ENCODE assay signal across 19 cellular contexts in the genomic region with DNA sequence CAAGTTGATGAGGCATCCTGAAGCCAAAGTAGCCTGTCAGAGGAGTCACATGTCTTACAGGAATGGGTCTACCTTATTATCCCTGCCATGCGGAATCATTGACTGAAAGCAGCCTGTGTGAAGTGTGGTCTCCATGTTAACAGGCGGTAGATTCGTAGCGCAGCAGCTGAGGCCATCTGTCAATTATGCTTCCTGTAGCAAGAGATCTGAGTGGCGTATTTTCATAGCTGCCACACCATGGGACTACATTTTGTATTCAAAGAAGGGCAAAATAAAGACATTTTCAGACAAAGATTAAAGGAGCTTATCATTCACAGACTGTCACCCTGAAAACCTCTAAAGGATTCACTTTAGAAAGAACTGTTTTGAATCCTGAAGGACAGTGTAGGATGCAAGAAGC. TPM values are rescaled to one million over a fixed set of nuclear protein-coding genes. Genes with fewer than 3 reads are reported as not detected.
DNase-seq lines count a peak whose midpoint lies in the region; ATAC-seq, FAIRE-seq and TF ChIP-seq lines count a peak whose summit lies in the region.
"Had no signal": no experiment of that assay in that cellular context is flagged by ENCODE, and none has a peak within 500 bp of the region (broad histone marks: within the 10 kb centered on the region; RNA-seq: fewer than 3 reads in every experiment).

No MANE protein-coding gene starts in this region.

- H3K36me3 Mint-ChIP-seq in GM23338 (ENCODE audit: low read depth) = no peaks in the 10 kb centered on the region
- no peaks in the 10 kb centered on the region for H3K36me3 Mint-ChIP-seq in stimulated activated effector memory CD8-positive, alpha-beta T cell treated with anti-CD3 and anti-CD28 coated beads, Interleukin-12 subunit alpha, Interleukin-12 subunit beta, amount 100 ng/mL, for 72 hours
- no peaks in the 10 kb centered on the region for H3K36me3 Mint-ChIP-seq in activated CD4-positive, alpha-beta T cell treated with anti-CD3 and anti-CD28 coated beads, Interleukin-2, amount 10 ng/mL, durations not matched to agents 24 days and 14 days (ENCODE audit: low read depth)
- H3K36me3 Mint-ChIP-seq: CD8-positive, alpha-beta memory T cell had no signal

- FAIRE-seq in H1 (lab: Jason Lieb, UNC) = no peak

- DNase-seq in DMS 273 (lab: John Stamatoyannopoulos, UW; ENCODE audit: unreplicated experiment) = peak; percentile 77
- no peak for DNase-seq in GM23338 (ENCODE audit: low spot score)
- peak; percentile 37 for DNase-seq in NCI-H2227 treated with DMSO at 0.1 percent for 48 hours (lab: John Stamatoyannopoulos, UW)
- DNase-seq in H1 (ENCODE audit: low read depth in 1 of 2, low spot score in 2 of 2) = no peak
- DNase-seq in cardiac septum (ENCODE audit: low spot score) = no peak
- DNase-seq in stimulated activated effector memory CD8-positive, alpha-beta T cell treated with anti-CD3 and anti-CD28 coated beads, Interleukin-12 subunit alpha, Interleukin-12 subunit beta, amount 100 ng/mL, for 72 hours (ENCODE audit: low spot score in 2 of 2) = no peak
- DNase-seq in activated CD4-positive, alpha-beta T cell treated with anti-CD3 and anti-CD28 coated beads, Interleukin-2, amount 10 ng/mL, durations not matched to agents 24 days and 14 days = no peak
- DNase-seq: C1 segment of cervical spinal cord; CD8-positive, alpha-beta memory T cell; DMS79 treated with DMSO at 0.1 percent for 48 hours; H9; MM.1S; NCI-H1105; NCI-H1930; NCI-H526; Peyer's patch; SW 1271; T-helper 2 cell had no signal

- no peak overlapping the region for H2AK5ac ChIP-seq in H1 (ENCODE audit: low read depth, low read length)

- intact Hi-C loops in cardiac septum (cut with DNase I) = no loop called here
- intact Hi-C loops in activated CD4-positive, alpha-beta T cell treated with anti-CD3 and anti-CD28 coated beads, Interleukin-2, amount 10 ng/mL, durations not matched to agents 24 days and 14 days (cut with micrococcal nuclease) = no loop called here

- no peaks in the 10 kb centered on the region for H3K27me3 ChIP-seq in GM23338 (ENCODE audit: insufficient read depth)
- H3K27me3 ChIP-seq in H1 (replicated peaks in 1 of 4; ENCODE audit: control insufficient read depth in 3 of 4, extremely low read depth in 1 of 4, insufficient read depth in 3 of 4, low read length in 3 of 4) = no peaks in the 10 kb centered on the region
- H3K27me3 ChIP-seq: Peyer's patch had no signal

- ATAC-seq in GM23338 = no peak
- no peak for ATAC-seq in GM19035 (IDR thresholded peaks at IDR 0.05; ENCODE audit: unreplicated experiment)
- ATAC-seq in stimulated activated effector memory CD8-positive, alpha-beta T cell treated with anti-CD3 and anti-CD28 coated beads, Interleukin-12 subunit alpha, Interleukin-12 subunit beta, amount 100 ng/mL, for 72 hours = no peak

- H3K27ac ChIP-seq in GM23338 (ENCODE audit: low read depth) (no peak overlapping the region), H1 (ENCODE audit: low read depth, low read length) (no peak overlapping the region)
- H3K27ac ChIP-seq: Peyer's patch had no signal

- no peak overlapping the region for H2BK15ac ChIP-seq in H1 (ENCODE audit: low read length)

- CTCF ChIA-PET in H1 (lab: Charles Lee; ENCODE audit: partially characterized antibody) = no interaction called here

- no peaks in the 10 kb centered on the region; the same call in 2 of the 3 replicates for H3K9me3 Mint-ChIP-seq in GM23338
- peaks cover 3% of the 10 kb centered on the region for H3K9me3 Mint-ChIP-seq in stimulated activated effector memory CD8-positive, alpha-beta T cell treated with anti-CD3 and anti-CD28 coated beads, Interleukin-12 subunit alpha, Interleukin-12 subunit beta, amount 100 ng/mL, for 72 hours
- H3K9me3 Mint-ChIP-seq in activated CD4-positive, alpha-beta T cell treated with anti-CD3 and anti-CD28 coated beads, Interleukin-2, amount 10 ng/mL, durations not matched to agents 24 days and 14 days = no peaks in the 10 kb centered on the region
- H3K9me3 Mint-ChIP-seq: CD8-positive, alpha-beta memory T cell had no signal

- no peak for TF ChIP-seq CTCF in GM23338 (conservative IDR thresholded peaks at IDR 0.05; ENCODE audit: low read depth in 2 of 2)
- no peak for TF ChIP-seq CTCF in H1 (IDR thresholded peaks at IDR 0.05; ENCODE audit: control extremely low read depth in 1 of 3, insufficient read depth in 1 of 3, low read depth in 1 of 3, low read length in 3 of 3)

- POLR2A ChIA-PET in H1 (lab: Charles Lee; ENCODE audit: partially characterized antibody) = no interaction called here

- H3K9me2 ChIP-seq in GM23338 (ENCODE audit: insufficient read depth) = no peaks in the 10 kb centered on the region

- no peak overlapping the region for H2BK5ac ChIP-seq in H1 (ENCODE audit: low read depth, low read length)

- no peak overlapping the region for H2BK20ac ChIP-seq in H1 (ENCODE audit: low read length)

- H2BK12ac ChIP-seq in H1 (ENCODE audit: low read depth, low read length) = no peak overlapping the region

- H3K23ac ChIP-seq in H1 (ENCODE audit: insufficient read length) = no peak overlapping the region

- H3K9me3 ChIP-seq in H1 (ENCODE audit: insufficient read depth in 2 of 2, low read depth in 1 of 2, low read length in 1 of 2) = no peaks in the 10 kb centered on the region
- H3K9me3 ChIP-seq: Peyer's patch had no signal

- no peak overlapping the region for H4K91ac ChIP-seq in H1 (replicated peaks; ENCODE audit: insufficient read length, low read length)

- no peaks in the 10 kb centered on the region for H3F3A ChIP-seq in GM23338 (replicated peaks; ENCODE audit: low read depth)

- H4K8ac ChIP-seq in H1 (ENCODE audit: extremely low read depth, insufficient read depth, low read length) = no peak overlapping the region

- no peak overlapping the region for H3K4me2 ChIP-seq in GM23338
- no peak overlapping the region for H3K4me2 ChIP-seq in H1 (ENCODE audit: insufficient read depth in 1 of 2, low read depth in 2 of 2, low read length in 2 of 2)

- H2AFZ ChIP-seq in GM23338 (peak overlapping the region; percentile 56; the same call in 1 of the 2 replicates), H1 (ENCODE audit: low read length) (peak overlapping the region; percentile 70; the same call in 1 of the 2 replicates)

- TF ChIP-seq RAD21 in H1 (IDR thresholded peaks at IDR 0.05 in 1 of 2, conservative IDR thresholded peaks at IDR 0.05 in 1 of 2; ENCODE audit: low read depth in 2 of 2, low read length in 2 of 2) = no peak

- H4K20me1 ChIP-seq in GM23338 (replicated peaks; ENCODE audit: insufficient read depth) (no peaks in the 10 kb centered on the region), H1 (replicated peaks in 1 of 2; ENCODE audit: control insufficient read depth in 1 of 2, insufficient read depth in 2 of 2, low read length in 2 of 2) (no peaks in the 10 kb centered on the region)

- no peaks in the 10 kb centered on the region for H3K79me2 ChIP-seq in GM23338 (replicated peaks; ENCODE audit: insufficient read depth)
- H3K79me2 ChIP-seq in H1 (ENCODE audit: control insufficient read depth in 1 of 2, insufficient read depth in 2 of 2, low read length in 2 of 2) = no peaks in the 10 kb centered on the region

- no peak overlapping the region for H3K4me3 Mint-ChIP-seq in GM23338
- H3K4me3 Mint-ChIP-seq in stimulated activated effector memory CD8-positive, alpha-beta T cell treated with anti-CD3 and anti-CD28 coated beads, Interleukin-12 subunit alpha, Interleukin-12 subunit beta, amount 100 ng/mL, for 72 hours = no peak overlapping the region
- H3K4me3 Mint-ChIP-seq in activated CD4-positive, alpha-beta T cell treated with anti-CD3 and anti-CD28 coated beads, Interleukin-2, amount 10 ng/mL, durations not matched to agents 24 days and 14 days = no peak overlapping the region
- H3K4me3 Mint-ChIP-seq: CD8-positive, alpha-beta memory T cell; H9 had no signal

- H3K9ac ChIP-seq in H1 (replicated peaks in 1 of 4; ENCODE audit: extremely low read depth in 1 of 4, low read depth in 3 of 4, low read length in 3 of 4) = no peak overlapping the region

- H3K79me1 ChIP-seq in H1 (ENCODE audit: low read depth, low read length) = no peaks in the 10 kb centered on the region

- H3K18ac ChIP-seq in H1 (ENCODE audit: extremely low read depth, low read length) = no peak overlapping the region

- TF ChIP-seq POLR2A in H1 (IDR thresholded peaks at IDR 0.05; ENCODE audit: control extremely low read depth in 1 of 2, low read depth in 2 of 2, low read length in 2 of 2) = no peak

- H3K23me2 ChIP-seq in H1 (ENCODE audit: low read depth, low read length) = no peaks in the 10 kb centered on the region

- no peaks in the 10 kb centered on the region for H3K4me1 ChIP-seq in GM23338 (ENCODE audit: insufficient read depth)
- no peaks in the 10 kb centered on the region for H3K4me1 ChIP-seq in H1 (replicated peaks in 1 of 4; ENCODE audit: control insufficient read depth in 3 of 4, insufficient read depth in 4 of 4, low read length in 3 of 4)
- H3K4me1 ChIP-seq: Peyer's patch had no signal

- no peaks in the 10 kb centered on the region for H3K27me3 Mint-ChIP-seq in GM23338 (ENCODE audit: insufficient read depth, low read depth, poor library complexity)
- H3K27me3 Mint-ChIP-seq in activated CD4-positive, alpha-beta T cell treated with anti-CD3 and anti-CD28 coated beads, Interleukin-2, amount 10 ng/mL, durations not matched to agents 24 days and 14 days = no peaks in the 10 kb centered on the region

- H3K4ac ChIP-seq in H1 (replicated peaks; ENCODE audit: insufficient read length, low read depth, low read length) = no peak overlapping the region

- no peak overlapping the region for H2BK120ac ChIP-seq in H1 (replicated peaks; ENCODE audit: low read depth, low read length)

- H3K36me3 ChIP-seq in GM23338 (ENCODE audit: insufficient read depth) (no peaks in the 10 kb centered on the region), H1 (ENCODE audit: control insufficient read depth in 2 of 4, insufficient read depth in 4 of 4, low read length in 3 of 4) (no peaks in the 10 kb centered on the region)
- H3K36me3 ChIP-seq: Peyer's patch had no signal

- H3K14ac ChIP-seq in H1 (ENCODE audit: insufficient read length) = no peak overlapping the region

- TF ChIP-seq EP300 in H1 (IDR thresholded peaks at IDR 0.05; ENCODE audit: borderline replicate concordance in 1 of 2, low read depth in 2 of 2, low read length in 2 of 2) = no peak

- no peak overlapping the region for H3K56ac ChIP-seq in H1 (replicated peaks; ENCODE audit: insufficient read length, low read depth, low read length)

- H3K4me1 Mint-ChIP-seq in GM23338 = no peaks in the 10 kb centered on the region
- no peaks in the 10 kb centered on the region for H3K4me1 Mint-ChIP-seq in stimulated activated effector memory CD8-positive, alpha-beta T cell treated with anti-CD3 and anti-CD28 coated beads, Interleukin-12 subunit alpha, Interleukin-12 subunit beta, amount 100 ng/mL, for 72 hours
- H3K4me1 Mint-ChIP-seq in activated CD4-positive, alpha-beta T cell treated with anti-CD3 and anti-CD28 coated beads, Interleukin-2, amount 10 ng/mL, durations not matched to agents 24 days and 14 days = peaks cover 12% of the 10 kb centered on the region

- no peak overlapping the region for H4K5ac ChIP-seq in H1 (ENCODE audit: insufficient read length, low read depth, low read length)

- H3K27ac Mint-ChIP-seq in GM23338 = no peak overlapping the region
- no peak overlapping the region for H3K27ac Mint-ChIP-seq in stimulated activated effector memory CD8-positive, alpha-beta T cell treated with anti-CD3 and anti-CD28 coated beads, Interleukin-12 subunit alpha, Interleukin-12 subunit beta, amount 100 ng/mL, for 72 hours
- H3K27ac Mint-ChIP-seq in activated CD4-positive, alpha-beta T cell treated with anti-CD3 and anti-CD28 coated beads, Interleukin-2, amount 10 ng/mL, durations not matched to agents 24 days and 14 days = no peak overlapping the region
- H3K27ac Mint-ChIP-seq: CD8-positive, alpha-beta memory T cell; H9 had no signal

- no peak overlapping the region for H3K4me3 ChIP-seq in GM23338
- H3K4me3 ChIP-seq in H1 (ENCODE audit: extremely low read depth in 1 of 4, insufficient read depth in 2 of 4, low read depth in 3 of 4, low read length in 4 of 4) = no peak overlapping the region
- H3K4me3 ChIP-seq: Peyer's patch had no signal

- 94% methylated on average over 5 of the region's 5 CpGs; no CpG with 5 or more reads in 1 of the 2 experiments for WGBS in H1 (ENCODE audit: extremely low coverage in 1 of 2, insufficient coverage in 1 of 2, insufficient read length in 1 of 2, insufficient replicate concordance in 2 of 2, low coverage in 1 of 2, low lambda C conversion rate in 2 of 2, missing lambda C conversion rate in 1 of 2), 2 experiments

RNA-seq across cellular contexts. Expression of a gene that starts 11.2 kb away (rescaled TPM):
- total RNA-seq in GM23338 (2014; rRNA removed; shearing (Covaris generic)) = 99.3 and 110 TPM in 2 replicates
- 28.9 and 29.8 TPM in 2 replicates for polyA plus RNA-seq in GM23338 (2016; fragmentation: Nextera tagmentation; extraction: Ambion mirVana)
- 117 and 122 TPM in 2 replicates for total RNA-seq in H1 (2021; fragmentation: NEBNext Ultra II Directional; extraction: Animal tissue kit (Norgen Biotek cat#: 25700))
- 73.0 and 79.7 TPM in 2 replicates for polyA plus RNA-seq in H1 (2011; rRNA removed)
- 73.3 TPM for polyA plus RNA-seq in H1 (2011; cell fraction: cytosol; rRNA removed)
- polyA plus RNA-seq in H1 (2011; cell fraction: nucleus; rRNA removed) = 190 TPM
- 62.3 to 102 TPM (median 78.1 TPM) in 4 replicates for polyA plus RNA-seq in H1 (2012, experiment 1 of 2)
- 5.8 TPM for polyA plus RNA-seq in H1 (2012, experiment 2 of 2)
- polyA plus RNA-seq in H1 (2013, experiment 1 of 2) = 51.2 TPM
- polyA plus RNA-seq in H1 (2013, experiment 2 of 2) = 47.1 TPM
- polyA minus RNA-seq in H1 (2011; rRNA and poly(A)+ RNA removed) = 129 and 130 TPM in 2 replicates
- polyA minus RNA-seq in H1 (2011; cell fraction: cytosol; rRNA and poly(A)+ RNA removed) = 104 TPM
- polyA minus RNA-seq in H1 (2011; cell fraction: nucleus; rRNA and poly(A)+ RNA removed) = 247 TPM
- total RNA-seq in cardiac septum = 38.3 TPM
- 43.6 and 48.2 TPM in 2 replicates for total RNA-seq in activated CD4-positive, alpha-beta T cell treated with anti-CD3 and anti-CD28 coated beads, Interleukin-2, amount 10 ng/mL, durations not matched to agents 24 days and 14 days

Comparison
In these comparisons a context has a peak if more than half of its experiments do, and no peak if none do; other contexts are left out.
1. DNase-seq: peak in DMS 273 (single experiment) and NCI-H2227 treated with DMSO at 0.1 percent for 48 hours (single experiment); none in GM23338 (single experiment), H1 (0 of 2), cardiac septum (single experiment), stimulated activated effector memory CD8-positive, alpha-beta T cell treated with anti-CD3 and anti-CD28 coated beads, Interleukin-12 subunit alpha, Interleukin-12 subunit beta, amount 100 ng/mL, for 72 hours (0 of 2) and activated CD4-positive, alpha-beta T cell treated with anti-CD3 and anti-CD28 coated beads, Interleukin-2, amount 10 ng/mL, durations not matched to agents 24 days and 14 days (single experiment).